19 cellular contexts compared by ENCODE assay signal in genomic region chr3:65857327-65857726, GRCh38.
"Had no signal": no experiment of that assay in that cellular context is flagged by ENCODE, and none has a peak within 500 bp of the region (broad histone marks: within the 10 kb centered on the region; RNA-seq: fewer than 3 reads in every experiment).

No MANE protein-coding gene starts in this region.

- H3K27me3 Mint-ChIP-seq: stimulated activated naive B cell treated with anti-CD40 and anti-IgM and Interleukin-4, amounts not matched to agents 10 μg/mL and 1 μg/mL and 100 μg/mL, for 72 hours; stimulated activated naive CD8-positive, alpha-beta T cell treated with anti-CD3 and anti-CD28 coated beads, Interleukin-15, amount 100 ng/mL, for 72 hours had no signal

- H3K27me3 ChIP-seq: dorsolateral prefrontal cortex, esophagus muscularis mucosa, foreskin keratinocyte, gastroesophageal sphincter, heart left ventricle, neutrophil, pancreas, sigmoid colon, suprapubic skin, transverse colon had no signal

- H3K4me1 ChIP-seq: sigmoid colon had no signal

- H3K4me3 ChIP-seq: dorsolateral prefrontal cortex, esophagus muscularis mucosa, gastroesophageal sphincter, heart left ventricle, left ventricle myocardium inferior, lower lobe of right lung, pancreas, sigmoid colon, suprapubic skin, transverse colon had no signal

- H3K4me1 Mint-ChIP-seq: stimulated activated naive B cell treated with anti-CD40 and anti-IgM and Interleukin-4, amounts not matched to agents 10 μg/mL and 1 μg/mL and 100 μg/mL, for 72 hours; stimulated activated naive CD8-positive, alpha-beta T cell treated with anti-CD3 and anti-CD28 coated beads, Interleukin-15, amount 100 ng/mL, for 72 hours had no signal

- H3K9me3 ChIP-seq: esophagus muscularis mucosa, lower lobe of right lung, neutrophil, pancreas, sigmoid colon, suprapubic skin, transverse colon had no signal

- DNase-seq: dorsolateral prefrontal cortex; effector CD4-positive, alpha-beta T cell; foreskin keratinocyte; heart left ventricle; hippocampal formation; left cardiac atrium; left ventricle myocardium inferior; lower lobe of right lung; natural killer cell; pancreas; sigmoid colon; stimulated activated naive B cell treated with anti-CD40 and anti-IgM and Interleukin-4, amounts not matched to agents 10 μg/mL and 1 μg/mL and 100 μg/mL, for 72 hours; stimulated activated naive CD8-positive, alpha-beta T cell treated with anti-CD3 and anti-CD28 coated beads, Interleukin-15, amount 100 ng/mL, for 72 hours; transverse colon had no signal

- H3K4me3 Mint-ChIP-seq: natural killer cell; neural crest cell; stimulated activated naive B cell treated with anti-CD40 and anti-IgM and Interleukin-4, amounts not matched to agents 10 μg/mL and 1 μg/mL and 100 μg/mL, for 72 hours; stimulated activated naive CD8-positive, alpha-beta T cell treated with anti-CD3 and anti-CD28 coated beads, Interleukin-15, amount 100 ng/mL, for 72 hours had no signal

- H3K36me3 Mint-ChIP-seq: natural killer cell; stimulated activated naive B cell treated with anti-CD40 and anti-IgM and Interleukin-4, amounts not matched to agents 10 μg/mL and 1 μg/mL and 100 μg/mL, for 72 hours had no signal

- ATAC-seq: foreskin keratinocyte; gastroesophageal sphincter; left cardiac atrium; natural killer cell; stimulated activated naive B cell treated with anti-CD40 and anti-IgM and Interleukin-4, amounts not matched to agents 10 μg/mL and 1 μg/mL and 100 μg/mL, for 72 hours; stimulated activated naive CD8-positive, alpha-beta T cell treated with anti-CD3 and anti-CD28 coated beads, Interleukin-15, amount 100 ng/mL, for 72 hours had no signal

- H3K9me3 Mint-ChIP-seq: neural crest cell had no signal

- H3K27ac ChIP-seq: dorsolateral prefrontal cortex, esophagus muscularis mucosa, foreskin keratinocyte, gastroesophageal sphincter, heart left ventricle, left ventricle myocardium inferior, lower lobe of right lung, neutrophil, sigmoid colon, suprapubic skin, transverse colon had no signal

- H3K36me3 ChIP-seq: esophagus muscularis mucosa, gastroesophageal sphincter, heart left ventricle, left ventricle myocardium inferior, lower lobe of right lung, neutrophil, pancreas, sigmoid colon, suprapubic skin, transverse colon had no signal

- H3K27ac Mint-ChIP-seq: natural killer cell; stimulated activated naive B cell treated with anti-CD40 and anti-IgM and Interleukin-4, amounts not matched to agents 10 μg/mL and 1 μg/mL and 100 μg/mL, for 72 hours; stimulated activated naive CD8-positive, alpha-beta T cell treated with anti-CD3 and anti-CD28 coated beads, Interleukin-15, amount 100 ng/mL, for 72 hours had no signal
